13 cellular contexts compared by ENCODE assay signal in genomic region chr10:91200314-91201212, GRCh38. TPM values are rescaled to one million over a fixed set of nuclear protein-coding genes. Genes with fewer than 3 reads are reported as not detected.
DNase-seq lines count a peak whose midpoint lies in the region; TF ChIP-seq lines count a peak whose summit lies in the region.
"Had no signal": no experiment of that assay in that cellular context is flagged by ENCODE, and none has a peak within 500 bp of the region (broad histone marks: within the 10 kb centered on the region; RNA-seq: fewer than 3 reads in every experiment).

No MANE protein-coding gene starts in this region.

- no peak for TF ChIP-seq CTCF in KMS-11 (conservative IDR thresholded peaks at IDR 0.05; ENCODE audit: low read depth, low read length)
- no peak for TF ChIP-seq CTCF in breast epithelium (IDR thresholded peaks at IDR 0.05)

- no peaks in the 10 kb centered on the region; the same call in 1 of the 2 replicates for H4K20me1 ChIP-seq in KMS-11 (ENCODE audit: insufficient read depth)

- DNase-seq in activated naive CD4-positive, alpha-beta T cell treated with anti-CD3 and anti-CD28 coated beads for 36 hours, result no peak
- DNase-seq in activated naive CD4-positive, alpha-beta T cell treated with Interleukin-2 at 50 U/mL for 16 hours, result no peak
- DNase-seq in breast epithelium (ENCODE audit: low spot score in 2 of 2) (no peak), NCI-H187 (lab: John Stamatoyannopoulos, UW) (no peak), NCI-H524 (lab: John Stamatoyannopoulos, UW) (no peak), NCI-H1930 (lab: John Stamatoyannopoulos, UW) (no peak)
- DNase-seq: dorsolateral prefrontal cortex, mesendoderm, NCI-H526 treated with DMSO at 0.1 percent for 48 hours, T1000, upper lobe of right lung had no signal

- no peaks in the 10 kb centered on the region for H3K27me3 Mint-ChIP-seq in activated naive CD4-positive, alpha-beta T cell treated with anti-CD3 and anti-CD28 coated beads for 36 hours (ENCODE audit: low read depth)
- H3K27me3 Mint-ChIP-seq in stimulated activated naive CD8-positive, alpha-beta T cell treated with anti-CD3 and anti-CD28 coated beads, Interleukin-15, Interleukin-2, amounts not matched to agents 100 ng/mL and 50 ng/mL, for 24 hours, result no peaks in the 10 kb centered on the region

- H3K4me3 ChIP-seq in KMS-11 (IDR thresholded peaks at IDR 0.05; ENCODE audit: insufficient read depth, low read depth, low read length) (no peak overlapping the region), breast epithelium (no peak overlapping the region)
- H3K4me3 ChIP-seq: dorsolateral prefrontal cortex, upper lobe of right lung had no signal

- peaks cover 75% of the 10 kb centered on the region for H3K4me1 Mint-ChIP-seq in activated naive CD4-positive, alpha-beta T cell treated with anti-CD3 and anti-CD28 coated beads for 36 hours (ENCODE audit: low read depth)
- peaks cover 92% of the 10 kb centered on the region for H3K4me1 Mint-ChIP-seq in stimulated activated naive CD8-positive, alpha-beta T cell treated with anti-CD3 and anti-CD28 coated beads, Interleukin-15, Interleukin-2, amounts not matched to agents 100 ng/mL and 50 ng/mL, for 24 hours (ENCODE audit: low read depth)

- H3K4me1 ChIP-seq in KMS-11 (ENCODE audit: low read depth, poor library complexity, severe bottlenecking), result peaks cover 100% of the 10 kb centered on the region
- no peaks in the 10 kb centered on the region for H3K4me1 ChIP-seq in breast epithelium

- H3K9ac ChIP-seq in KMS-11, result no peak overlapping the region

- peak overlapping the region; percentile 84 for H3K27ac Mint-ChIP-seq in activated naive CD4-positive, alpha-beta T cell treated with anti-CD3 and anti-CD28 coated beads for 36 hours
- H3K27ac Mint-ChIP-seq in stimulated activated naive CD8-positive, alpha-beta T cell treated with anti-CD3 and anti-CD28 coated beads, Interleukin-15, Interleukin-2, amounts not matched to agents 100 ng/mL and 50 ng/mL, for 24 hours, result peak overlapping the region; percentile 94

- no peaks in the 10 kb centered on the region for H3K9me3 ChIP-seq in breast epithelium
- H3K9me3 ChIP-seq: upper lobe of right lung had no signal

- H3K27ac ChIP-seq in KMS-11, result no peak overlapping the region
- H3K27ac ChIP-seq in breast epithelium, result peak overlapping the region; percentile 20 to 58

- H2AFZ ChIP-seq in KMS-11 (ENCODE audit: low read depth), result no peak overlapping the region

- H3K4me3 Mint-ChIP-seq in activated naive CD4-positive, alpha-beta T cell treated with anti-CD3 and anti-CD28 coated beads for 36 hours, result peak overlapping the region; percentile 60
- H3K4me3 Mint-ChIP-seq in stimulated activated naive CD8-positive, alpha-beta T cell treated with anti-CD3 and anti-CD28 coated beads, Interleukin-15, Interleukin-2, amounts not matched to agents 100 ng/mL and 50 ng/mL, for 24 hours, result peak overlapping the region; percentile 76

- H3K4me2 ChIP-seq in KMS-11, result peak overlapping the region; percentile 68; the same call in 1 of the 2 replicates

- peaks cover 61% of the 10 kb centered on the region; the same call in 1 of the 2 replicates for H3K79me2 ChIP-seq in KMS-11 (ENCODE audit: insufficient read depth, low read depth)

- no peak for TF ChIP-seq POLR2A in breast epithelium (IDR thresholded peaks at IDR 0.05)

- H3K27me3 ChIP-seq in KMS-11 (ENCODE audit: insufficient read depth, low read depth) (no peaks in the 10 kb centered on the region), breast epithelium (no peaks in the 10 kb centered on the region)
- H3K27me3 ChIP-seq: dorsolateral prefrontal cortex, upper lobe of right lung had no signal

- H3K36me3 Mint-ChIP-seq in activated naive CD4-positive, alpha-beta T cell treated with anti-CD3 and anti-CD28 coated beads for 36 hours (ENCODE audit: low read depth), result peaks cover 5% of the 10 kb centered on the region
- peaks cover 13% of the 10 kb centered on the region for H3K36me3 Mint-ChIP-seq in stimulated activated naive CD8-positive, alpha-beta T cell treated with anti-CD3 and anti-CD28 coated beads, Interleukin-15, Interleukin-2, amounts not matched to agents 100 ng/mL and 50 ng/mL, for 24 hours (ENCODE audit: low read depth)

- intact Hi-C loops in activated naive CD4-positive, alpha-beta T cell treated with anti-CD3 and anti-CD28 coated beads for 36 hours (cut with micrococcal nuclease), result loop anchor here (1.0 to 10.0 kb wide), 5 partner anchors 20 to 1786 kb away; partner anchors contain the start of genes IFIT5 and PCGF5
- intact Hi-C loops in breast epithelium (cut with DNase I; ENCODE audit: low total_unique reads), result no loop called here

- CTCF ChIA-PET in activated naive CD4-positive, alpha-beta T cell treated with anti-CD3 and anti-CD28 coated beads for 36 hours (lab: Charles Lee), result interaction anchor here (0.7 to 1.0 kb wide), 3 partner anchors 15 to 408 kb away, joined by 3 read pairs; no protein-coding TSS in a partner anchor

- H3K36me3 ChIP-seq in KMS-11 (ENCODE audit: insufficient read depth) (no peaks in the 10 kb centered on the region), breast epithelium (no peaks in the 10 kb centered on the region)
- H3K36me3 ChIP-seq: upper lobe of right lung had no signal

- H3K9me3 Mint-ChIP-seq in activated naive CD4-positive, alpha-beta T cell treated with anti-CD3 and anti-CD28 coated beads for 36 hours, result no peaks in the 10 kb centered on the region
- H3K9me3 Mint-ChIP-seq in stimulated activated naive CD8-positive, alpha-beta T cell treated with anti-CD3 and anti-CD28 coated beads, Interleukin-15, Interleukin-2, amounts not matched to agents 100 ng/mL and 50 ng/mL, for 24 hours, result no peaks in the 10 kb centered on the region

RNA-seq across cellular contexts. Expression of gene PCGF5, which starts 19.9 kb away (rescaled TPM):
- total RNA-seq in activated naive CD4-positive, alpha-beta T cell treated with anti-CD3 and anti-CD28 coated beads for 36 hours, result 10 to 100 TPM; 34.2 to 36.4 TPM
- 10 to 100 TPM; 36.5 to 66.9 (median 39.3) TPM for total RNA-seq in breast epithelium
